Comparison of ENCODE assay signal across 15 cellular contexts in the genomic region with DNA sequence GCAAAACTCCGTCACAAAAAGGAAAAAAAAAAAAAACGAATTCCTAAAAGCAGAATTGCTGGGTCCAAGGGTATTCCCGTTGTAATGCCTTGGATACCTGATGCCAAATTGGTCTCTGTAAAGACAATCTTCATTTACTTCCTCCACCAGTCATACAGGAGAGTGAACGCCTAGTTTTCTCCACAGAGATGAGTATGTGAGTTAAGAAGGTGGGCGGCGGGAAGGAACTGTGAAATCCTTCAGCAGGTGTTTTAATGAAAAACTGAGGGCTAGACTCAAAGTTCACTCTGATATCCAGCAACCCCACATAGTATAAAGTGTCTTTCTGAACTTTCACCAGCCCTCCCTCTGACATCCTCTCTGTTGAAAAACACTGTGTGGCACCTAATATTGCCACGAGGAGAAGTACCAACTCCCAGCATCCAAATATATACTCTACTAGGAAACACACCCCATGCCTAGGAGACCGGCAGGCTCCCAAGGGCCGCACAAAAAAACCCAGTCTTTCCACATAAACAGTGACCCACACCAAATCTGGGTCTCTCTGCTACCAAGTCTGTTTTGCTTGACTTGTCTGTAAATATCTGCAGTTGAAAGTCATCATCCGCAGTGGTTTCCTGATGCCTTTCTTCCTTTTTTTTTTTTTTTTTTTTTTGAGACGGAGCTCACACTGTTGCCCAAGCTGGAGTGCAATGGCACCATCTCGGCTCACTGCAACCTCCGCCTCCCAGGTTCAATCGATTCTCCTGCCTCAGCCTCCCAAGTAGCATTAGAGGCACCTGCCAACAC. TPM values are rescaled to one million over a fixed set of nuclear protein-coding genes. Genes with fewer than 3 reads are reported as not detected.
DNase-seq lines count a peak whose midpoint lies in the region; ATAC-seq and TF ChIP-seq lines count a peak whose summit lies in the region.
"Had no signal": no experiment of that assay in that cellular context is flagged by ENCODE, and none has a peak within 500 bp of the region (broad histone marks: within the 10 kb centered on the region; RNA-seq: fewer than 3 reads in every experiment).

No MANE protein-coding gene starts in this region.

- H3K27ac Mint-ChIP-seq in IgD-negative memory B cell (peak overlapping the region; percentile 29 to 92 (median 86)), natural killer cell (peak overlapping the region; percentile 54)
- H3K27ac Mint-ChIP-seq in activated T-helper 2 cell treated with anti-CD3 and anti-CD28 coated beads, Interferon-gamma antibody, Interleukin-2, Interleukin-4, amounts not matched to agents 10 μg/mL and 5 μg/mL and 100 μg/mL, durations not matched to agents 14 hours and 24 hours and 36 hours = peak overlapping the region; percentile 58

- H3K27me3 Mint-ChIP-seq in IgD-negative memory B cell (no peaks in the 10 kb centered on the region), natural killer cell (ENCODE audit: low read depth in 2 of 2) (no peaks in the 10 kb centered on the region)
- no peaks in the 10 kb centered on the region for H3K27me3 Mint-ChIP-seq in activated T-helper 2 cell treated with anti-CD3 and anti-CD28 coated beads, Interferon-gamma antibody, Interleukin-2, Interleukin-4, amounts not matched to agents 10 μg/mL and 5 μg/mL and 100 μg/mL, durations not matched to agents 14 hours and 24 hours and 36 hours (ENCODE audit: low read depth)

- H3K9me3 Mint-ChIP-seq in IgD-negative memory B cell = no peaks in the 10 kb centered on the region
- peaks cover 4% of the 10 kb centered on the region for H3K9me3 Mint-ChIP-seq in activated T-helper 2 cell treated with anti-CD3 and anti-CD28 coated beads, Interferon-gamma antibody, Interleukin-2, Interleukin-4, amounts not matched to agents 10 μg/mL and 5 μg/mL and 100 μg/mL, durations not matched to agents 14 hours and 24 hours and 36 hours
- H3K9me3 Mint-ChIP-seq in natural killer cell = no peaks in the 10 kb centered on the region

- H3K36me3 Mint-ChIP-seq in IgD-negative memory B cell = peaks cover 2% of the 10 kb centered on the region
- H3K36me3 Mint-ChIP-seq in activated T-helper 2 cell treated with anti-CD3 and anti-CD28 coated beads, Interferon-gamma antibody, Interleukin-2, Interleukin-4, amounts not matched to agents 10 μg/mL and 5 μg/mL and 100 μg/mL, durations not matched to agents 14 hours and 24 hours and 36 hours (ENCODE audit: low read depth) = peaks cover 20% of the 10 kb centered on the region
- H3K36me3 Mint-ChIP-seq in natural killer cell = no peaks in the 10 kb centered on the region

- no peak overlapping the region for H3K4me3 ChIP-seq in foreskin fibroblast (ENCODE audit: low read depth in 1 of 2, low read length in 2 of 2)
- H3K4me3 ChIP-seq: A549, thoracic aorta had no signal

- DNase-seq in activated CD4-positive, alpha-beta T cell treated with anti-CD3 and anti-CD28 coated beads for 48 hours = peak; percentile 38
- DNase-seq in activated CD4-positive, alpha-beta T cell treated with anti-CD3 and anti-CD28 coated beads for 1 hour = no peak
- no peak for DNase-seq in activated T-helper 2 cell treated with anti-CD3 and anti-CD28 coated beads, Interferon-gamma antibody, Interleukin-2, Interleukin-4, amounts not matched to agents 10 μg/mL and 5 μg/mL and 100 μg/mL, durations not matched to agents 14 hours and 24 hours and 36 hours (ENCODE audit: low spot score)
- DNase-seq in natural killer cell (no peak), germinal center (ENCODE audit: low spot score) (no peak), foreskin fibroblast (no peak)
- no peak for DNase-seq in activated effector memory CD4-positive, alpha-beta T cell treated with Interleukin-2 at 50 U/mL for 16 hours
- DNase-seq: GF-D8; hypothalamus; left colon; NCI-H2081; stimulated activated CD4-positive, alpha-beta T cell treated with anti-CD3 and anti-CD28 coated beads, Interleukin-12 subunit alpha, Interleukin-12 subunit beta, amount 100 ng/mL, for 4 hours had no signal

- peaks cover 39 to 50% (median 39%) of the 10 kb centered on the region in 3 donors for H3K4me1 Mint-ChIP-seq in IgD-negative memory B cell
- H3K4me1 Mint-ChIP-seq in activated T-helper 2 cell treated with anti-CD3 and anti-CD28 coated beads, Interferon-gamma antibody, Interleukin-2, Interleukin-4, amounts not matched to agents 10 μg/mL and 5 μg/mL and 100 μg/mL, durations not matched to agents 14 hours and 24 hours and 36 hours (ENCODE audit: low read depth) = peaks cover 52% of the 10 kb centered on the region
- peaks cover 48 to 68% of the 10 kb centered on the region in 2 donors for H3K4me1 Mint-ChIP-seq in natural killer cell

- H3K4me3 Mint-ChIP-seq in IgD-negative memory B cell (peak overlapping the region in 3 of 4 donors; percentile 50 to 94 (median 84)), natural killer cell (no peak overlapping the region)
- no peak overlapping the region for H3K4me3 Mint-ChIP-seq in activated T-helper 2 cell treated with anti-CD3 and anti-CD28 coated beads, Interferon-gamma antibody, Interleukin-2, Interleukin-4, amounts not matched to agents 10 μg/mL and 5 μg/mL and 100 μg/mL, durations not matched to agents 14 hours and 24 hours and 36 hours (ENCODE audit: low read depth)

- no peak for TF ChIP-seq CTCF in natural killer cell (IDR thresholded peaks at IDR 0.05)
- TF ChIP-seq CTCF in foreskin fibroblast (IDR thresholded peaks at IDR 0.05; ENCODE audit: low read depth, low read length) = no peak

- intact Hi-C loops in activated T-helper 2 cell treated with anti-CD3 and anti-CD28 coated beads, Interferon-gamma antibody, Interleukin-2, Interleukin-4, amounts not matched to agents 10 μg/mL and 5 μg/mL and 100 μg/mL, durations not matched to agents 14 hours and 24 hours and 36 hours (cut with micrococcal nuclease) = no loop called here
- intact Hi-C loops in natural killer cell (cut with micrococcal nuclease) = no loop called here

- peak in 2 of 3 donors; percentile 34 to 39 for ATAC-seq in natural killer cell
- ATAC-seq: A549, left colon had no signal

RNA-seq across cellular contexts. Expression of a gene that starts 30.3 kb away (rescaled TPM):
- 62.5 TPM for polyA plus RNA-seq in IgD-negative memory B cell
- 131 and 135 TPM in 2 replicates for total RNA-seq in activated T-helper 2 cell treated with anti-CD3 and anti-CD28 coated beads, Interferon-gamma antibody, Interleukin-2, Interleukin-4, amounts not matched to agents 10 μg/mL and 5 μg/mL and 100 μg/mL, durations not matched to agents 14 hours and 24 hours and 36 hours
- 100 to 1,000 TPM; 209 to 216 (median 209) TPM for total RNA-seq in natural killer cell

Comparison
In these comparisons a context has a peak if more than half of its experiments do, and no peak if none do; other contexts are left out.
1. H3K4me3 Mint-ChIP-seq: peak in IgD-negative memory B cell (3 of 4); none in activated T-helper 2 cell treated with anti-CD3 and anti-CD28 coated beads, Interferon-gamma antibody, Interleukin-2, Interleukin-4, amounts not matched to agents 10 μg/mL and 5 μg/mL and 100 μg/mL, durations not matched to agents 14 hours and 24 hours and 36 hours (single experiment) and natural killer cell (single experiment).
2. Peak in every context shown above with its lines, with median percentiles within 50 percentile points of each other: H3K27ac Mint-ChIP-seq.